11 cellular contexts compared by ENCODE assay signal in the genomic region with DNA sequence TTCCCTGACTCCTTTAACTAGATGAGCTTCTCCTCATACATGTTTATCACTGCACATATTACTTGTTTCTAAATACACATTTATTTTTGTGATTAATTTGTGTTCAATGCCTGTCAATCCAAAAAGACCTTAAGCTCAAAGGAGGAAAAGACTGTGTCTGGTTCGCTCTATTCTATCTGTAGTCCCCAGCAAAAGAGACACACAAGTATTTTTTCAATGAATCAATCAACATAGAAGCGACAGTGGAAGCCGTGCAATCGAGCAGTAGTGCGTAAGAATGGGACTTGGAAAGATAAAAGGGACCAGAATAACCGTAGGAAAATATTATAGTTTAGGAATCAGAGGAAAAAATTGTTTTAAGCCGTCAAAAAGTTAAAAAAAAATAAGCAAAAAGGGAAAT. TPM values are rescaled to one million over a fixed set of nuclear protein-coding genes. Genes with fewer than 3 reads are reported as not detected.
DNase-seq lines count a peak whose midpoint lies in the region; ATAC-seq and TF ChIP-seq lines count a peak whose summit lies in the region.
"Had no signal": no experiment of that assay in that cellular context is flagged by ENCODE, and none has a peak within 500 bp of the region (broad histone marks: within the 10 kb centered on the region; RNA-seq: fewer than 3 reads in every experiment).

No MANE protein-coding gene starts in this region.

- peak overlapping the region; percentile 95 for H3K4me3 Mint-ChIP-seq in activated CD4-positive, alpha-beta T cell treated with anti-CD3 and anti-CD28 coated beads for 36 hours
- H3K4me3 Mint-ChIP-seq in activated B cell treated with CpG ODN at 0.5 μM for 24 hours, result peak overlapping the region; percentile 95

- H3K36me3 ChIP-seq in stomach smooth muscle (ENCODE audit: control insufficient read depth in 2 of 2, insufficient read depth in 2 of 2, low read length in 2 of 2), result no peaks in the 10 kb centered on the region
- H3K36me3 ChIP-seq: neutrophil had no signal

- CTCF ChIA-PET in activated CD4-positive, alpha-beta T cell treated with anti-CD3 and anti-CD28 coated beads for 36 hours (lab: Charles Lee), result interaction anchor here (0.7 to 2.4 kb wide), 5 partner anchors 25 to 388 kb away, joined by 3 to 24 read pairs (median 4); a partner anchor contains a TSS
- CTCF ChIA-PET in activated B cell treated with CpG ODN at 0.5 μM for 24 hours (lab: Charles Lee), result interaction anchor here (1.3 to 2.2 kb wide), 3 partner anchors 25 to 135 kb away, joined by 4 to 9 read pairs (median 7); a partner anchor contains a TSS

- H3K4me3 ChIP-seq in iPS-11a (ENCODE audit: low read depth, low read length), result peak overlapping the region; percentile 92
- H3K4me3 ChIP-seq in stomach smooth muscle (ENCODE audit: low read length in 2 of 2), result peak overlapping the region; percentile 90 to 92

- in situ Hi-C loops in GM13976 (cut with MboI; ENCODE audit: low sequenced_read_pairs, unreplicated experiment), result no loop called here

- H3K9ac ChIP-seq in stomach smooth muscle (ENCODE audit: low read length in 2 of 2), result peak overlapping the region in 1 of 2 donors; percentile 87

- no peak overlapping the region for H3K27ac ChIP-seq in stomach smooth muscle (ENCODE audit: low read length)

- no peak for DNase-seq in activated CD4-positive, alpha-beta T cell treated with anti-CD3 and anti-CD28 coated beads for 36 hours
- no peak for DNase-seq in activated CD4-positive, alpha-beta T cell treated with anti-CD3 and anti-CD28 coated beads for 4 hours
- no peak for DNase-seq in activated B cell treated with CpG ODN at 0.5 μM for 24 hours
- DNase-seq in GM13976 (ENCODE audit: low spot score), result no peak
- no peak for DNase-seq in kidney tubule cell (ENCODE audit: low spot score)
- DNase-seq: activated CD4-positive, alpha-beta T cell treated with anti-CD3 and anti-CD28 coated beads, Interleukin-2, amount 50 U/mL, for 4 hours; COR-L47 had no signal

- no peaks in the 10 kb centered on the region for H3K9me3 ChIP-seq in stomach smooth muscle (ENCODE audit: control insufficient read depth in 2 of 2, low read length in 2 of 2)
- H3K9me3 ChIP-seq: neutrophil had no signal

- intact Hi-C loops in activated CD4-positive, alpha-beta T cell treated with anti-CD3 and anti-CD28 coated beads for 36 hours (cut with DNase I, micrococcal nuclease), result loop anchor here in 1 of 2 experiments (2.0 to 5.0 kb wide), 2 partner anchors 246 to 555 kb away; a partner anchor contains a TSS
- intact Hi-C loops in activated B cell treated with CpG ODN at 0.5 μM for 24 hours (cut with micrococcal nuclease), result loop anchor here (2.0 kb wide), 1 partner anchor 459 kb away; a partner anchor contains a TSS

- peaks cover 12% of the 10 kb centered on the region for H3K4me1 ChIP-seq in stomach smooth muscle (ENCODE audit: control insufficient read depth, insufficient read depth, low read length)

- H3K4me1 Mint-ChIP-seq in activated CD4-positive, alpha-beta T cell treated with anti-CD3 and anti-CD28 coated beads for 36 hours, result peaks cover 49% of the 10 kb centered on the region
- H3K4me1 Mint-ChIP-seq in activated B cell treated with CpG ODN at 0.5 μM for 24 hours, result peaks cover 45% of the 10 kb centered on the region

- no peaks in the 10 kb centered on the region for H3K9me3 Mint-ChIP-seq in activated CD4-positive, alpha-beta T cell treated with anti-CD3 and anti-CD28 coated beads for 36 hours (ENCODE audit: low read depth)
- no peaks in the 10 kb centered on the region for H3K9me3 Mint-ChIP-seq in activated B cell treated with CpG ODN at 0.5 μM for 24 hours

- H3K27me3 ChIP-seq in stomach smooth muscle (ENCODE audit: control insufficient read depth in 1 of 2, insufficient read depth in 2 of 2, low read length in 2 of 2), result no peaks in the 10 kb centered on the region
- H3K27me3 ChIP-seq: neutrophil had no signal

- TF ChIP-seq CTCF in activated B cell treated with CpG ODN at 0.5 μM for 24 hours (IDR thresholded peaks at IDR 0.05) (no peak), GM13976 (IDR thresholded peaks at IDR 0.05; ENCODE audit: borderline replicate concordance, control extremely low read depth, extremely low read depth, insufficient read depth, missing control alignments) (no peak)

- H3K27ac Mint-ChIP-seq in activated CD4-positive, alpha-beta T cell treated with anti-CD3 and anti-CD28 coated beads for 36 hours, result peak overlapping the region; percentile 97
- peak overlapping the region; percentile 56 for H3K27ac Mint-ChIP-seq in activated B cell treated with CpG ODN at 0.5 μM for 24 hours

- POLR2A ChIA-PET in activated CD4-positive, alpha-beta T cell treated with anti-CD3 and anti-CD28 coated beads for 36 hours (lab: Charles Lee), result no interaction called here
- POLR2A ChIA-PET in activated B cell treated with CpG ODN at 0.5 μM for 24 hours (lab: Charles Lee), result interaction anchor here (3.2 kb wide), 1 partner anchor 26 kb away, joined by 42 read pairs; a partner anchor contains a TSS

- H3K36me3 Mint-ChIP-seq in activated CD4-positive, alpha-beta T cell treated with anti-CD3 and anti-CD28 coated beads for 36 hours (ENCODE audit: low read depth), result peaks cover 38% of the 10 kb centered on the region
- H3K36me3 Mint-ChIP-seq in activated B cell treated with CpG ODN at 0.5 μM for 24 hours (ENCODE audit: low read depth), result peaks cover 5% of the 10 kb centered on the region

- H3K27me3 Mint-ChIP-seq in activated CD4-positive, alpha-beta T cell treated with anti-CD3 and anti-CD28 coated beads for 36 hours, result no peaks in the 10 kb centered on the region
- H3K27me3 Mint-ChIP-seq in activated B cell treated with CpG ODN at 0.5 μM for 24 hours, result no peaks in the 10 kb centered on the region

- no peak for ATAC-seq in activated CD4-positive, alpha-beta T cell treated with anti-CD3 and anti-CD28 coated beads for 36 hours
- ATAC-seq in activated B cell treated with CpG ODN at 0.5 μM for 24 hours (ENCODE audit: low read depth) (no peak), HG03432 (IDR thresholded peaks at IDR 0.05; ENCODE audit: unreplicated experiment) (no peak)

RNA-seq across cellular contexts. Expression of a gene that starts 1.0 kb away (rescaled TPM):
- 10 to 100 TPM; 64.4 to 71.1 TPM for total RNA-seq in activated CD4-positive, alpha-beta T cell treated with anti-CD3 and anti-CD28 coated beads for 36 hours
- 9.3 and 9.5 TPM in 2 replicates for total RNA-seq in activated B cell treated with CpG ODN at 0.5 μM for 24 hours

RNA-seq across cellular contexts. Expression of a gene that starts 1.1 kb away (rescaled TPM):
- total RNA-seq in activated CD4-positive, alpha-beta T cell treated with anti-CD3 and anti-CD28 coated beads for 36 hours, result 10 to 100 TPM; 18.4 to 21.3 TPM
- total RNA-seq in activated B cell treated with CpG ODN at 0.5 μM for 24 hours, result 29.2 and 30.3 TPM in 2 replicates

RNA-seq across cellular contexts. Expression of a gene that starts 25.5 kb away (rescaled TPM):
- total RNA-seq in activated CD4-positive, alpha-beta T cell treated with anti-CD3 and anti-CD28 coated beads for 36 hours, result 100 to 1,000 TPM in 1 of 2 experiments, 10 to 100 TPM in 1; 98.6 to 180 TPM
- total RNA-seq in activated B cell treated with CpG ODN at 0.5 μM for 24 hours, result 119 and 130 TPM in 2 replicates
